In the genomic region with DNA sequence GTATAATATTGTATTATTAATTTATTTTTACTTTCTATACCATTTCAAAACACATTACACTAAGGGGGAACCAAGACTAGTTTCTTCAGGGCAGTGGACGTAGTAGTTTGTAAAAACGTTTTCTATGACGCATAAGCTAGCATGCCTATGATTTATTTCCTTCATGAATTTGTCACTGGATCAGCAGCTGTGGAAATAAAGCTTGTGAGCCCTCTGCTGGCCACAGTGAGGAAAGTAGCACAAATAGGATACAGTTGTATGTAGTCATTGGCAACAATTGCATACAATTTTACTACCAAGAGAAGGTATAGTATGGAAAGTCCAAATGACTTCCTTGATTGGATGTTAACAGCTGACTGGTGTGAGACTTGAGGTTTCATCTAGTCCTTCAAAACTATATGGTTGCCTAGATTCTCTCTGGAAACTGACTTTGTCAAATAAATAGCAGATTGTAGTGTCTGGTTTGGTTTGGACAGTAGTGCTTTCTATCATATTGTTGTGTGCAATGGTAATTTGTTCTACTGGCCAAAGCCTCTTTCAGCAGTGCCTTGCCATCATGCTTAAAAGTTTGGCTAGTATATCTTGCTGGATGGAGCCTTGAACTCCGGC, we compare ENCODE assay signal across 8 cellular contexts. TPM values are rescaled to one million over a fixed set of nuclear protein-coding genes. Genes with fewer than 3 reads are reported as not detected.
DNase-seq lines count a peak whose midpoint lies in the region; ATAC-seq, FAIRE-seq and TF ChIP-seq lines count a peak whose summit lies in the region.

No MANE protein-coding gene starts in this region.

- no peak overlapping the region for H3K14ac ChIP-seq in H1 (ENCODE audit: insufficient read length)

- H3K23ac ChIP-seq in H1 (ENCODE audit: insufficient read length): no peak overlapping the region

- H2BK5ac ChIP-seq in H1 (ENCODE audit: low read depth, low read length): no peak overlapping the region

- DNase-seq in COR-L47 (lab: John Stamatoyannopoulos, UW): peak; percentile 35
- peak; percentile 80 for DNase-seq in NCI-H69 (lab: John Stamatoyannopoulos, UW)
- peak; percentile 77 for DNase-seq in activated CD4-positive, alpha-beta memory T cell treated with anti-CD3 and anti-CD28 coated beads for 36 hours
- no peak for DNase-seq in H1 (ENCODE audit: low read depth in 1 of 2, low spot score in 2 of 2)
- DNase-seq in mesothelial cell of epicardium (ENCODE audit: low spot score in 2 of 2, unreplicated experiment in 2 of 2): peak in 1 of 2 experiments; percentile 52
- peak; percentile 12 to 17 for DNase-seq in stimulated activated CD8-positive, alpha-beta memory T cell treated with anti-CD3 and anti-CD28 coated beads, Interleukin-7, amount 100 ng/mL, for 4 hours (ENCODE audit: low read depth in 2 of 2)

- POLR2A ChIA-PET in activated CD4-positive, alpha-beta memory T cell treated with anti-CD3 and anti-CD28 coated beads for 36 hours (lab: Charles Lee): interaction anchor here (1.2 kb wide), 1 partner anchor 62 kb away, joined by 3 read pairs; the partner anchor contains the start of gene ERH
- POLR2A ChIA-PET in H1 (lab: Charles Lee; ENCODE audit: partially characterized antibody): no interaction called here

- H3K79me2 ChIP-seq in H1 (ENCODE audit: control insufficient read depth in 1 of 2, insufficient read depth in 2 of 2, low read length in 2 of 2): no peaks in the 10 kb centered on the region

- H3K36me3 Mint-ChIP-seq in activated CD4-positive, alpha-beta memory T cell treated with anti-CD3 and anti-CD28 coated beads for 36 hours: peaks cover 15% of the 10 kb centered on the region
- H3K36me3 Mint-ChIP-seq in mesothelial cell of epicardium: peaks cover 16% of the 10 kb centered on the region

- H2BK20ac ChIP-seq in H1 (ENCODE audit: low read length): no peak overlapping the region

- H3K9me3 ChIP-seq in H1 (ENCODE audit: insufficient read depth in 2 of 2, low read depth in 1 of 2, low read length in 1 of 2): no peaks in the 10 kb centered on the region

- H3K23me2 ChIP-seq in H1 (ENCODE audit: low read depth, low read length): no peaks in the 10 kb centered on the region

- no peak overlapping the region for H3K4me3 ChIP-seq in H1 (ENCODE audit: extremely low read depth in 1 of 4, insufficient read depth in 2 of 4, low read depth in 3 of 4, low read length in 4 of 4)

- H3K4me2 ChIP-seq in H1 (ENCODE audit: insufficient read depth in 1 of 2, low read depth in 2 of 2, low read length in 2 of 2): no peak overlapping the region

- ATAC-seq in HG03342 (IDR thresholded peaks at IDR 0.05; ENCODE audit: unreplicated experiment) (peak; percentile 78), HG03378 (IDR thresholded peaks at IDR 0.05; ENCODE audit: unreplicated experiment) (no peak)

- no peak overlapping the region for H3K27ac ChIP-seq in H1 (ENCODE audit: low read depth, low read length)

- H2AFZ ChIP-seq in H1 (ENCODE audit: low read length): no peak overlapping the region

- TF ChIP-seq POLR2A in H1 (IDR thresholded peaks at IDR 0.05; ENCODE audit: control extremely low read depth in 1 of 2, low read depth in 2 of 2, low read length in 2 of 2): no peak

- no peaks in the 10 kb centered on the region for H3K27me3 Mint-ChIP-seq in activated CD4-positive, alpha-beta memory T cell treated with anti-CD3 and anti-CD28 coated beads for 36 hours
- no peaks in the 10 kb centered on the region for H3K27me3 Mint-ChIP-seq in mesothelial cell of epicardium (ENCODE audit: low read depth)

- no peak overlapping the region for H3K18ac ChIP-seq in H1 (ENCODE audit: extremely low read depth, low read length)

- no peak overlapping the region for H3K4ac ChIP-seq in H1 (replicated peaks; ENCODE audit: insufficient read length, low read depth, low read length)

- H2AK5ac ChIP-seq in H1 (ENCODE audit: low read depth, low read length): no peak overlapping the region

- H3K27me3 ChIP-seq in H1 (replicated peaks in 1 of 4; ENCODE audit: control insufficient read depth in 3 of 4, extremely low read depth in 1 of 4, insufficient read depth in 3 of 4, low read length in 3 of 4): no peaks in the 10 kb centered on the region

- H3K27ac Mint-ChIP-seq in activated CD4-positive, alpha-beta memory T cell treated with anti-CD3 and anti-CD28 coated beads for 36 hours: no peak overlapping the region
- H3K27ac Mint-ChIP-seq in mesothelial cell of epicardium: no peak overlapping the region

- no peak for TF ChIP-seq EP300 in H1 (IDR thresholded peaks at IDR 0.05; ENCODE audit: borderline replicate concordance in 1 of 2, low read depth in 2 of 2, low read length in 2 of 2)

- H3K9ac ChIP-seq in H1 (replicated peaks in 1 of 4; ENCODE audit: extremely low read depth in 1 of 4, low read depth in 3 of 4, low read length in 3 of 4): no peak overlapping the region

- no peaks in the 10 kb centered on the region for H3K4me1 ChIP-seq in H1 (replicated peaks in 1 of 4; ENCODE audit: control insufficient read depth in 3 of 4, insufficient read depth in 4 of 4, low read length in 3 of 4)

- no peak overlapping the region for H2BK120ac ChIP-seq in H1 (replicated peaks; ENCODE audit: low read depth, low read length)

- peaks cover 0 to 5% of the 10 kb centered on the region in 2 experiments for H4K20me1 ChIP-seq in H1 (replicated peaks in 1 of 2; ENCODE audit: control insufficient read depth in 1 of 2, insufficient read depth in 2 of 2, low read length in 2 of 2)

- no peak overlapping the region for H2BK15ac ChIP-seq in H1 (ENCODE audit: low read length)

- FAIRE-seq in H1 (lab: Jason Lieb, UNC): peak; percentile 73

- no peaks in the 10 kb centered on the region for H3K9me3 Mint-ChIP-seq in activated CD4-positive, alpha-beta memory T cell treated with anti-CD3 and anti-CD28 coated beads for 36 hours
- H3K9me3 Mint-ChIP-seq in mesothelial cell of epicardium: no peaks in the 10 kb centered on the region

- 56% methylated on average over 4 of the region's 4 CpGs; no CpG with 5 or more reads in 1 of the 2 experiments for WGBS in H1 (ENCODE audit: extremely low coverage in 1 of 2, insufficient coverage in 1 of 2, insufficient read length in 1 of 2, insufficient replicate concordance in 2 of 2, low coverage in 1 of 2, low lambda C conversion rate in 2 of 2, missing lambda C conversion rate in 1 of 2), 2 experiments

- peak in 2 of 3 experiments; percentile 60 to 80; a peak in 3 of 4 replicates for TF ChIP-seq CTCF in H1 (IDR thresholded peaks at IDR 0.05; ENCODE audit: control extremely low read depth in 1 of 3, insufficient read depth in 1 of 3, low read depth in 1 of 3, low read length in 3 of 3)
- peak; percentile 76 for TF ChIP-seq CTCF in mesothelial cell of epicardium (IDR thresholded peaks at IDR 0.05; ENCODE audit: unreplicated experiment)

- intact Hi-C loops in activated CD4-positive, alpha-beta memory T cell treated with anti-CD3 and anti-CD28 coated beads for 36 hours (cut with micrococcal nuclease): loop anchor here (1.0 to 2.0 kb wide), 4 partner anchors 61 to 331 kb away; partner anchors contain the start of genes ERH and SLC39A9

- peaks cover 0 to 18% (median 6%) of the 10 kb centered on the region in 4 experiments; a peak in 5 of 8 replicates for H3K36me3 ChIP-seq in H1 (ENCODE audit: control insufficient read depth in 2 of 4, insufficient read depth in 4 of 4, low read length in 3 of 4)

- TF ChIP-seq RAD21 in H1 (IDR thresholded peaks at IDR 0.05 in 1 of 2, conservative IDR thresholded peaks at IDR 0.05 in 1 of 2; ENCODE audit: low read depth in 2 of 2, low read length in 2 of 2): peak; percentile 70 to 75

- CTCF ChIA-PET in activated CD4-positive, alpha-beta memory T cell treated with anti-CD3 and anti-CD28 coated beads for 36 hours (lab: Charles Lee): interaction anchor here (0.6 to 7.2 kb wide), 31 partner anchors 9 to 597 kb away, joined by 3 to 112 read pairs (median 4); partner anchors contain the start of genes ERH, EXD2, GALNT16 and SLC39A9
- CTCF ChIA-PET in H1 (lab: Charles Lee; ENCODE audit: partially characterized antibody): interaction anchor here (0.6 to 3.0 kb wide), 27 partner anchors 9 to 284 kb away, joined by 3 to 19 read pairs (median 4); partner anchors contain the start of genes ERH and SLC39A9

- H3K4me3 Mint-ChIP-seq in activated CD4-positive, alpha-beta memory T cell treated with anti-CD3 and anti-CD28 coated beads for 36 hours: no peak overlapping the region
- no peak overlapping the region for H3K4me3 Mint-ChIP-seq in mesothelial cell of epicardium

- H2BK12ac ChIP-seq in H1 (ENCODE audit: low read depth, low read length): no peak overlapping the region

- H4K5ac ChIP-seq in H1 (ENCODE audit: insufficient read length, low read depth, low read length): no peak overlapping the region

- no peak overlapping the region for H3K56ac ChIP-seq in H1 (replicated peaks; ENCODE audit: insufficient read length, low read depth, low read length)

- no peaks in the 10 kb centered on the region for H3K4me1 Mint-ChIP-seq in activated CD4-positive, alpha-beta memory T cell treated with anti-CD3 and anti-CD28 coated beads for 36 hours (ENCODE audit: low read depth)
- peaks cover 2% of the 10 kb centered on the region for H3K4me1 Mint-ChIP-seq in mesothelial cell of epicardium

- no peaks in the 10 kb centered on the region for H3K79me1 ChIP-seq in H1 (ENCODE audit: low read depth, low read length)

- no peak overlapping the region for H4K8ac ChIP-seq in H1 (ENCODE audit: extremely low read depth, insufficient read depth, low read length)

- H4K91ac ChIP-seq in H1 (replicated peaks; ENCODE audit: insufficient read length, low read length): no peak overlapping the region

TF ChIP-seq in H1, 55 proteins besides CTCF, POLR2A, EP300 and RAD21:
- TF ChIP-seq BRCA1 (IDR thresholded peaks at IDR 0.05; ENCODE audit: low read depth, low read length) (no peak), HDAC2 (IDR thresholded peaks at IDR 0.05; ENCODE audit: borderline replicate concordance in 1 of 2, low read depth in 2 of 2, low read length in 2 of 2) (0 out of 4 replicates have a peak, but pooled peaks of 1 of the 2 experiments have one; percentile 21)

RNA-seq across cellular contexts. Expression of gene PLEKHD1, which starts 24.3 kb away (rescaled TPM):
- under 1 TPM; 0.05 TPM for total RNA-seq in activated CD4-positive, alpha-beta memory T cell treated with anti-CD3 and anti-CD28 coated beads for 36 hours
- total RNA-seq in H1 (2021; fragmentation: NEBNext Ultra II Directional; extraction: Animal tissue kit (Norgen Biotek cat#: 25700)): 0.48 and 0.67 TPM in 2 replicates
- 0.24 and 0.42 TPM in 2 replicates for polyA plus RNA-seq in H1 (2011; rRNA removed)
- polyA plus RNA-seq in H1 (2011; cell fraction: cytosol; rRNA removed): 0.54 TPM
- 0.97 TPM for polyA plus RNA-seq in H1 (2011; cell fraction: nucleus; rRNA removed)
- 0.60 to 0.72 TPM (median 0.70 TPM) in 4 replicates for polyA plus RNA-seq in H1 (2012, experiment 1 of 2)
- 0.30 TPM for polyA plus RNA-seq in H1 (2012, experiment 2 of 2)
- polyA plus RNA-seq in H1 (2013, experiment 1 of 2): 0.41 TPM
- polyA plus RNA-seq in H1 (2013, experiment 2 of 2): 0.42 TPM
- polyA minus RNA-seq in H1 (2011; rRNA and poly(A)+ RNA removed): 0.29 and 0.54 TPM in 2 replicates
- polyA minus RNA-seq in H1 (2011; cell fraction: cytosol; rRNA and poly(A)+ RNA removed): not detected
- 1.00 TPM for polyA minus RNA-seq in H1 (2011; cell fraction: nucleus; rRNA and poly(A)+ RNA removed)
- total RNA-seq in mesothelial cell of epicardium: 0.20 to 0.24 TPM (median 0.20 TPM) in 3 replicates

Comparison
In these comparisons a context has a peak if more than half of its experiments do, and no peak if none do; other contexts are left out.
1. DNase-seq: peak in COR-L47 (single experiment), NCI-H69 (single experiment), activated CD4-positive, alpha-beta memory T cell treated with anti-CD3 and anti-CD28 coated beads for 36 hours (single experiment) and stimulated activated CD8-positive, alpha-beta memory T cell treated with anti-CD3 and anti-CD28 coated beads, Interleukin-7, amount 100 ng/mL, for 4 hours (2 of 2); none in H1 (0 of 2).